In genomic region chr1:220670365-220670764, GRCh38 we compare ENCODE assay signal across 35 cellular contexts.
"Had no signal": no experiment of that assay in that cellular context is flagged by ENCODE, and none has a peak within 500 bp of the region (broad histone marks: within the 10 kb centered on the region; RNA-seq: fewer than 3 reads in every experiment).

No MANE protein-coding gene starts in this region.

- H3K4me2 ChIP-seq: KMS-11 had no signal

- H3K9ac ChIP-seq: KMS-11 had no signal

- H3K27ac ChIP-seq: KMS-11 had no signal

- H3K36me3 ChIP-seq: MG63 had no signal

- DNase-seq: Karpas-422, Kasumi-1, MG63, MM.1S, MV-4-11, NCI-H1048, NCI-H1092, NCI-H1092 treated with DMSO at 0.1 percent for 48 hours, NCI-H1105, NCI-H1105 treated with DMSO at 0.1 percent for 48 hours, NCI-H1417, NCI-H1417 treated with DMSO at 0.1 percent for 48 hours, NCI-H1436, NCI-H1436 treated with DMSO at 0.1 percent for 48 hours, NCI-H146, NCI-H1694, NCI-H1694 treated with DMSO at 0.1 percent for 48 hours, NCI-H187, NCI-H187 treated with DMSO at 0.1 percent for 48 hours, NCI-H1930, NCI-H2029, NCI-H2029 treated with DMSO at 0.1 percent for 48 hours, NCI-H2081, NCI-H2081 treated with DMSO at 0.1 percent for 48 hours, NCI-H2107, NCI-H2171, NCI-H2171 treated with DMSO at 0.1 percent for 48 hours, NCI-H2227 treated with DMSO at 0.1 percent for 48 hours, NCI-H226, NCI-H345, NCI-H446, NCI-H446 treated with DMSO at 0.1 percent for 48 hours, NCI-H510A, NCI-H510A treated with DMSO at 0.1 percent for 48 hours had no signal

- H3K4me3 ChIP-seq: MG63 had no signal

- H3K27me3 ChIP-seq: MG63 had no signal
